17 cellular contexts compared by ENCODE assay signal in genomic region chr10:43939389-43939938, GRCh38.
DNase-seq lines count a peak whose midpoint lies in the region; ATAC-seq and TF ChIP-seq lines count a peak whose summit lies in the region.
"Had no signal": no experiment of that assay in that cellular context is flagged by ENCODE, and none has a peak within 500 bp of the region (broad histone marks: within the 10 kb centered on the region; RNA-seq: fewer than 3 reads in every experiment).

No MANE protein-coding gene starts in this region.

- peaks cover 42% of the 10 kb centered on the region for H3K4me1 Mint-ChIP-seq in HFFc6 (ENCODE audit: low read depth)
- H3K4me1 Mint-ChIP-seq in osteocyte (ENCODE audit: unreplicated experiment), result peaks cover 8% of the 10 kb centered on the region
- H3K4me1 Mint-ChIP-seq in stimulated activated naive B cell treated with anti-CD40 and anti-IgM and Interleukin-4, amounts not matched to agents 10 μg/mL and 1 μg/mL and 100 μg/mL, for 72 hours, result no peaks in the 10 kb centered on the region
- H3K4me1 Mint-ChIP-seq: activated B cell treated with CpG ODN at 0.5 μM for 24 hours had no signal

- H3K4me3 Mint-ChIP-seq in HFFc6, result peak overlapping the region; percentile 9
- H3K4me3 Mint-ChIP-seq in osteocyte (ENCODE audit: unreplicated experiment), result no peak overlapping the region
- H3K4me3 Mint-ChIP-seq in stimulated activated naive B cell treated with anti-CD40 and anti-IgM and Interleukin-4, amounts not matched to agents 10 μg/mL and 1 μg/mL and 100 μg/mL, for 72 hours, result no peak overlapping the region
- H3K4me3 Mint-ChIP-seq: activated B cell treated with CpG ODN at 0.5 μM for 24 hours; T-helper 2 cell treated with Interferon-gamma antibody and Interleukin-4, amounts not matched to agents 5 μg/mL and 100 μg/mL, for 36 hours had no signal

- H3K4me3 ChIP-seq in ovary, result no peak overlapping the region
- H3K4me3 ChIP-seq: GM23248, Peyer's patch had no signal

- no peaks in the 10 kb centered on the region for H3K9me3 ChIP-seq in ovary
- H3K9me3 ChIP-seq: Peyer's patch had no signal

- no peaks in the 10 kb centered on the region for H3K27me3 Mint-ChIP-seq in HFFc6 (ENCODE audit: insufficient read depth)
- no peaks in the 10 kb centered on the region for H3K27me3 Mint-ChIP-seq in osteocyte (ENCODE audit: unreplicated experiment)
- H3K27me3 Mint-ChIP-seq in stimulated activated naive B cell treated with anti-CD40 and anti-IgM and Interleukin-4, amounts not matched to agents 10 μg/mL and 1 μg/mL and 100 μg/mL, for 72 hours, result peaks cover 8 to 17% of the 10 kb centered on the region in 2 donors

- DNase-seq in HFFc6, result no peak
- DNase-seq in ecto neural progenitor cell (ENCODE audit: low spot score), result peak; percentile 5
- peak; percentile 51 for DNase-seq in osteocyte (ENCODE audit: extremely low spot score, unreplicated experiment)
- DNase-seq in stimulated activated naive B cell treated with anti-CD40 and anti-IgM and Interleukin-4, amounts not matched to agents 10 μg/mL and 1 μg/mL and 100 μg/mL, for 72 hours, result no peak
- no peak for DNase-seq in ovary
- no peak for DNase-seq in NCI-H526 (lab: John Stamatoyannopoulos, UW)
- DNase-seq: activated B cell treated with CpG ODN at 0.5 μM for 24 hours; activated gamma-delta T cell; Calu3; effector CD4-positive, alpha-beta T cell; GM23248; NCI-H1417; Peyer's patch; posterior cingulate gyrus; stimulated activated CD4-positive, alpha-beta T cell treated with anti-CD3 and anti-CD28 coated beads, Interleukin-4, amount 100 ng/mL, for 1 hour had no signal

- intact Hi-C loops in ovary (cut with DNase I), result no loop called here

- no peak for TF ChIP-seq POLR2A in ovary (IDR thresholded peaks at IDR 0.05)

- WGBS in ovary, 3 donors, result 81 to 92% (median 89%) methylated on average over 6 of the region's 6 CpGs

- H3K27me3 ChIP-seq in ovary, result no peaks in the 10 kb centered on the region
- H3K27me3 ChIP-seq: Peyer's patch had no signal

- no peaks in the 10 kb centered on the region; the same call in 1 of the 2 replicates for H3K9me3 Mint-ChIP-seq in HFFc6
- peaks cover 7% of the 10 kb centered on the region for H3K9me3 Mint-ChIP-seq in osteocyte (ENCODE audit: unreplicated experiment)
- H3K9me3 Mint-ChIP-seq in stimulated activated naive B cell treated with anti-CD40 and anti-IgM and Interleukin-4, amounts not matched to agents 10 μg/mL and 1 μg/mL and 100 μg/mL, for 72 hours, result peaks cover 5 to 6% of the 10 kb centered on the region in 2 donors
- H3K9me3 Mint-ChIP-seq: activated B cell treated with CpG ODN at 0.5 μM for 24 hours; T-helper 2 cell treated with Interferon-gamma antibody and Interleukin-4, amounts not matched to agents 5 μg/mL and 100 μg/mL, for 36 hours had no signal

- ATAC-seq in GM18519 (IDR thresholded peaks at IDR 0.05; ENCODE audit: low FRiP score, unreplicated experiment), result peak; percentile 27
- no peak for ATAC-seq in stimulated activated naive B cell treated with anti-CD40 and anti-IgM and Interleukin-4, amounts not matched to agents 10 μg/mL and 1 μg/mL and 100 μg/mL, for 72 hours (replicated peaks)

- TF ChIP-seq CTCF in HFFc6 (IDR thresholded peaks at IDR 0.05) (no peak), osteocyte (IDR thresholded peaks at IDR 0.05) (no peak), ovary (IDR thresholded peaks at IDR 0.05) (no peak)

- H3K4me1 ChIP-seq in ovary (ENCODE audit: insufficient read depth), result peaks cover 12% of the 10 kb centered on the region
- H3K4me1 ChIP-seq: Peyer's patch had no signal

- H3K36me3 ChIP-seq in ovary, result no peaks in the 10 kb centered on the region
- H3K36me3 ChIP-seq: Peyer's patch had no signal

- no peak for TF ChIP-seq EP300 in ovary (IDR thresholded peaks at IDR 0.05)

- H3K27ac ChIP-seq in ovary, result no peak overlapping the region
- H3K27ac ChIP-seq: GM23248, Peyer's patch had no signal

- H3K36me3 Mint-ChIP-seq in HFFc6 (ENCODE audit: low read depth) (peaks cover 21% of the 10 kb centered on the region), osteocyte (ENCODE audit: unreplicated experiment) (no peaks in the 10 kb centered on the region)
- no peaks in the 10 kb centered on the region for H3K36me3 Mint-ChIP-seq in stimulated activated naive B cell treated with anti-CD40 and anti-IgM and Interleukin-4, amounts not matched to agents 10 μg/mL and 1 μg/mL and 100 μg/mL, for 72 hours

- H3K27ac Mint-ChIP-seq in HFFc6 (no peak overlapping the region), osteocyte (ENCODE audit: unreplicated experiment) (no peak overlapping the region)
- no peak overlapping the region for H3K27ac Mint-ChIP-seq in stimulated activated naive B cell treated with anti-CD40 and anti-IgM and Interleukin-4, amounts not matched to agents 10 μg/mL and 1 μg/mL and 100 μg/mL, for 72 hours
- H3K27ac Mint-ChIP-seq: activated B cell treated with CpG ODN at 0.5 μM for 24 hours; T-helper 2 cell treated with Interferon-gamma antibody and Interleukin-4, amounts not matched to agents 5 μg/mL and 100 μg/mL, for 36 hours had no signal

Comparison
In these comparisons a context has a peak if more than half of its experiments do, and no peak if none do; other contexts are left out.
1. DNase-seq: peak in ecto neural progenitor cell (single experiment) and osteocyte (single experiment); none in HFFc6 (single experiment), stimulated activated naive B cell treated with anti-CD40 and anti-IgM and Interleukin-4, amounts not matched to agents 10 μg/mL and 1 μg/mL and 100 μg/mL, for 72 hours (single experiment), ovary (0 of 5) and NCI-H526 (0 of 2).